Comparison of ENCODE assay signal across 8 cellular contexts in genomic region chr1:32014199-32014936, GRCh38. TPM values are rescaled to one million over a fixed set of nuclear protein-coding genes. Genes with fewer than 3 reads are reported as not detected.
DNase-seq lines count a peak whose midpoint lies in the region; ATAC-seq and TF ChIP-seq lines count a peak whose summit lies in the region.

No MANE protein-coding gene starts in this region.

- H3K4me3 ChIP-seq in AG04449 (ENCODE audit: low read depth, low read length) (peak overlapping the region; percentile 99), PC-9 (peak overlapping the region; percentile 91), osteoblast (ENCODE audit: insufficient read depth, low read length) (peak overlapping the region; percentile 100), upper lobe of right lung (peak overlapping the region; percentile 96)

- peaks cover 57% of the 10 kb centered on the region for H3K79me2 ChIP-seq in PC-9 (ENCODE audit: low read depth)
- peaks cover 56% of the 10 kb centered on the region for H3K79me2 ChIP-seq in osteoblast (ENCODE audit: insufficient read depth, low read length)

- peaks cover 3% of the 10 kb centered on the region for H3K36me3 Mint-ChIP-seq in activated naive CD4-positive, alpha-beta T cell treated with anti-CD3 and anti-CD28 coated beads, Interleukin-2, amount 50 U/mL, for 24 hours

- H3K9me2 ChIP-seq in PC-9 (ENCODE audit: insufficient read depth), result no peaks in the 10 kb centered on the region

- H3K4me1 ChIP-seq in PC-9 (replicated peaks; ENCODE audit: insufficient read depth), result peaks cover 31% of the 10 kb centered on the region
- peaks cover 27% of the 10 kb centered on the region for H3K4me1 ChIP-seq in osteoblast (ENCODE audit: insufficient read depth, low read length)
- peaks cover 45% of the 10 kb centered on the region for H3K4me1 ChIP-seq in upper lobe of right lung

- H3K27ac ChIP-seq in PC-9, result peak overlapping the region; percentile 74
- peak overlapping the region; percentile 69 for H3K27ac ChIP-seq in osteoblast (ENCODE audit: low read depth, low read length)
- H3K27ac ChIP-seq in upper lobe of right lung, result peak overlapping the region; percentile 98

- ATAC-seq in GM18511 (IDR thresholded peaks at IDR 0.05; ENCODE audit: unreplicated experiment) (peak; percentile 30), HG03095 (IDR thresholded peaks at IDR 0.05; ENCODE audit: unreplicated experiment) (peak; percentile 16), Right ventricle myocardium inferior (peak; percentile 11), upper lobe of right lung (peak; percentile 42)

- peak overlapping the region; percentile 93 for H3K4me3 Mint-ChIP-seq in activated naive CD4-positive, alpha-beta T cell treated with anti-CD3 and anti-CD28 coated beads, Interleukin-2, amount 50 U/mL, for 24 hours

- DNase-seq in AG04449 (ENCODE audit: low read depth, low spot score) (no peak), PC-9 (peak; percentile 37 to 38), Right ventricle myocardium inferior (ENCODE audit: missing footprints) (peak; percentile 74), osteoblast (ENCODE audit: insufficient read length, low spot score, missing footprints) (peak; percentile 90), upper lobe of right lung (peak; percentile 78)

- H3K4me2 ChIP-seq in PC-9, result peak overlapping the region; percentile 94
- peak overlapping the region; percentile 77 for H3K4me2 ChIP-seq in osteoblast (ENCODE audit: insufficient read depth, low read length)

- H3K27me3 ChIP-seq in PC-9 (ENCODE audit: insufficient read depth, low read depth) (no peaks in the 10 kb centered on the region), osteoblast (ENCODE audit: insufficient read depth, low read length) (no peaks in the 10 kb centered on the region), upper lobe of right lung (no peaks in the 10 kb centered on the region)

- H4K20me1 ChIP-seq in PC-9 (ENCODE audit: insufficient read depth) (peaks cover 49% of the 10 kb centered on the region), osteoblast (ENCODE audit: insufficient read depth, low read length) (peaks cover 43% of the 10 kb centered on the region)

- H3K4me1 Mint-ChIP-seq in activated naive CD4-positive, alpha-beta T cell treated with anti-CD3 and anti-CD28 coated beads, Interleukin-2, amount 50 U/mL, for 24 hours, result peaks cover 39% of the 10 kb centered on the region

- TF ChIP-seq CTCF in AG04449 (IDR thresholded peaks at IDR 0.05; ENCODE audit: insufficient read depth, low read length, missing control alignments) (no peak), PC-9 (conservative IDR thresholded peaks at IDR 0.05) (no peak), osteoblast (IDR thresholded peaks at IDR 0.05; ENCODE audit: extremely low read depth, low read depth, low read length) (no peak), upper lobe of right lung (IDR thresholded peaks at IDR 0.05) (no peak)

- H3K36me3 ChIP-seq in PC-9 (ENCODE audit: low read depth) (peaks cover 9% of the 10 kb centered on the region; the same call in 1 of the 2 replicates), osteoblast (ENCODE audit: insufficient read depth, low read length) (peaks cover 12% of the 10 kb centered on the region), upper lobe of right lung (no peaks in the 10 kb centered on the region)

- peak overlapping the region; percentile 95 for H3K27ac Mint-ChIP-seq in activated naive CD4-positive, alpha-beta T cell treated with anti-CD3 and anti-CD28 coated beads, Interleukin-2, amount 50 U/mL, for 24 hours

- H3K9me3 Mint-ChIP-seq in activated naive CD4-positive, alpha-beta T cell treated with anti-CD3 and anti-CD28 coated beads, Interleukin-2, amount 50 U/mL, for 24 hours, result no peaks in the 10 kb centered on the region

- POLR2A ChIA-PET in AG04449 (lab: Yijun Ruan, JAX) (interaction anchor here (1.8 to 2.0 kb wide), 2 partner anchors 28 to 37 kb away, joined by 7 to 8 read pairs; no protein-coding TSS in a partner anchor), PC-9 (lab: Charles Lee; ENCODE audit: unreplicated experiment) (interaction anchor here (0.6 to 0.9 kb wide), 5 partner anchors 9 to 301 kb away, joined by 3 to 7 read pairs (median 3); no protein-coding TSS in a partner anchor)

- H3F3A ChIP-seq in PC-9 (ENCODE audit: insufficient read depth, low read depth), result peaks cover 9% of the 10 kb centered on the region; the same call in 1 of the 2 replicates

- H2AFZ ChIP-seq in PC-9, result peak overlapping the region; percentile 91
- peak overlapping the region; percentile 6 for H2AFZ ChIP-seq in osteoblast (ENCODE audit: low read length)

- TSS peak; percentile 49 for BruUV-seq in PC-9 (replicated peaks; lab: Mats Ljungman, UMichigan)

- no peaks in the 10 kb centered on the region for H3K9me3 ChIP-seq in PC-9 (ENCODE audit: insufficient read depth, low read depth)
- H3K9me3 ChIP-seq in osteoblast (ENCODE audit: low read depth, low read length), result no peaks in the 10 kb centered on the region
- no peaks in the 10 kb centered on the region for H3K9me3 ChIP-seq in upper lobe of right lung

- intact Hi-C loops in PC-9 (cut with micrococcal nuclease; ENCODE audit: unreplicated experiment), result loop anchor here (5.0 kb wide), 2 partner anchors 252 to 338 kb away; partner anchors contain the start of gene ADGRB2
- intact Hi-C loops in Right ventricle myocardium inferior (cut with DNase I), result loop anchor here (10.0 kb wide), 1 partner anchor 50 kb away; no protein-coding TSS in a partner anchor
- intact Hi-C loops in upper lobe of right lung (cut with DNase I), result no loop called here

- H3K27me3 Mint-ChIP-seq in activated naive CD4-positive, alpha-beta T cell treated with anti-CD3 and anti-CD28 coated beads, Interleukin-2, amount 50 U/mL, for 24 hours, result no peaks in the 10 kb centered on the region

- CTCF ChIA-PET in AG04449 (lab: Yijun Ruan, JAX) (interaction anchor here (0.9 to 4.4 kb wide), 7 partner anchors 9 to 224 kb away, joined by 3 to 25 read pairs (median 3); no protein-coding TSS in a partner anchor), PC-9 (lab: Charles Lee) (no interaction called here)

RNA-seq across cellular contexts. Expression of gene KHDRBS1, which starts 0.7 kb away (rescaled TPM):
- total RNA-seq in PC-9 (2021) (161 and 172 TPM in 2 replicates), Right ventricle myocardium inferior (59.6 TPM), osteoblast (52.8 and 53.9 TPM in 2 replicates), upper lobe of right lung (81.7 TPM)

RNA-seq across cellular contexts. Expression of gene TMEM39B, which starts 58.4 kb away (rescaled TPM):
- 26.0 and 27.2 TPM in 2 replicates for total RNA-seq in PC-9 (2021)
- 7.1 TPM for total RNA-seq in Right ventricle myocardium inferior
- total RNA-seq in osteoblast, result 4.7 and 5.6 TPM in 2 replicates
- 18.1 TPM for total RNA-seq in upper lobe of right lung
